In genomic region chr3:195612075-195612800, GRCh38 we compare ENCODE assay signal across 14 cellular contexts. TPM values are rescaled to one million over a fixed set of nuclear protein-coding genes. Genes with fewer than 3 reads are reported as not detected.
DNase-seq lines count a peak whose midpoint lies in the region; ATAC-seq and TF ChIP-seq lines count a peak whose summit lies in the region.
"Had no signal": no experiment of that assay in that cellular context is flagged by ENCODE, and none has a peak within 500 bp of the region (broad histone marks: within the 10 kb centered on the region; RNA-seq: fewer than 3 reads in every experiment).

No MANE protein-coding gene starts in this region.

- TF ChIP-seq CTCF in WTC11 (IDR thresholded peaks at IDR 0.05) (no peak), tibial artery (IDR thresholded peaks at IDR 0.05) (no peak)

- intact Hi-C loops in activated naive CD4-positive, alpha-beta T cell treated with anti-CD3 and anti-CD28 coated beads for 36 hours (cut with micrococcal nuclease), result no loop called here
- intact Hi-C loops in tibial artery (cut with DNase I; ENCODE audit: low total_unique reads), result no loop called here

- POLR2A ChIA-PET in WTC11 (lab: Charles Lee), result no interaction called here

- H3K9me3 Mint-ChIP-seq in activated naive CD4-positive, alpha-beta T cell treated with anti-CD3 and anti-CD28 coated beads for 36 hours, result peaks cover 20% of the 10 kb centered on the region
- peaks cover 34% of the 10 kb centered on the region for H3K9me3 Mint-ChIP-seq in activated naive CD4-positive, alpha-beta T cell treated with anti-CD3 and anti-CD28 coated beads, Interleukin-2, amount 10 ng/mL, durations not matched to agents 7 days and 5 days
- H3K9me3 Mint-ChIP-seq in WTC11, result peaks cover 57% of the 10 kb centered on the region
- peaks cover 0 to 4% of the 10 kb centered on the region in 2 donors for H3K9me3 Mint-ChIP-seq in effector memory CD8-positive, alpha-beta T cell

- H3K27ac Mint-ChIP-seq in activated naive CD4-positive, alpha-beta T cell treated with anti-CD3 and anti-CD28 coated beads for 36 hours, result peak overlapping the region; percentile 54
- H3K27ac Mint-ChIP-seq in activated naive CD4-positive, alpha-beta T cell treated with anti-CD3 and anti-CD28 coated beads, Interleukin-2, amount 10 ng/mL, durations not matched to agents 7 days and 5 days, result no peak overlapping the region
- H3K27ac Mint-ChIP-seq in WTC11, result no peak overlapping the region
- H3K27ac Mint-ChIP-seq in effector memory CD8-positive, alpha-beta T cell, result peak overlapping the region in 1 of 2 donors; percentile 70
- H3K27ac Mint-ChIP-seq: stimulated activated naive CD8-positive, alpha-beta T cell treated with anti-CD3 and anti-CD28 coated beads, Interleukin-15, Interleukin-2, amounts not matched to agents 100 ng/mL and 50 ng/mL, for 24 hours had no signal

- no peaks in the 10 kb centered on the region for H3K27me3 Mint-ChIP-seq in activated naive CD4-positive, alpha-beta T cell treated with anti-CD3 and anti-CD28 coated beads for 36 hours (ENCODE audit: low read depth)
- H3K27me3 Mint-ChIP-seq in activated naive CD4-positive, alpha-beta T cell treated with anti-CD3 and anti-CD28 coated beads, Interleukin-2, amount 10 ng/mL, durations not matched to agents 7 days and 5 days, result peaks cover 5% of the 10 kb centered on the region
- H3K27me3 Mint-ChIP-seq in WTC11 (ENCODE audit: low read depth), result peaks cover 10% of the 10 kb centered on the region
- no peaks in the 10 kb centered on the region for H3K27me3 Mint-ChIP-seq in effector memory CD8-positive, alpha-beta T cell
- H3K27me3 Mint-ChIP-seq: stimulated activated naive CD8-positive, alpha-beta T cell treated with anti-CD3 and anti-CD28 coated beads, Interleukin-15, Interleukin-2, amounts not matched to agents 100 ng/mL and 50 ng/mL, for 24 hours had no signal

- DNase-seq in activated naive CD4-positive, alpha-beta T cell treated with anti-CD3 and anti-CD28 coated beads for 36 hours, result no peak
- no peak for DNase-seq in activated naive CD4-positive, alpha-beta T cell treated with anti-CD3 and anti-CD28 coated beads, Interleukin-2, amount 10 ng/mL, durations not matched to agents 7 days and 5 days
- no peak for DNase-seq in WTC11 (ENCODE audit: low spot score)
- peak; percentile 43 for DNase-seq in left lobe of liver (ENCODE audit: low spot score)
- DNase-seq in tibial artery, result peak; percentile 51 to 64
- no peak for DNase-seq in C1 segment of cervical spinal cord (lab: John Stamatoyannopoulos, UW)
- no peak for DNase-seq in effector memory CD8-positive, alpha-beta T cell
- DNase-seq: HCEC 1CT, NCI-H187, NCI-H526 treated with DMSO at 0.1 percent for 48 hours, RPMI8226 had no signal

- ATAC-seq in WTC11, result 0 out of 2 replicates have a peak, but pooled peaks have one; percentile 46
- no peak for ATAC-seq in left lobe of liver
- no peak for ATAC-seq in HG02678 (IDR thresholded peaks at IDR 0.05; ENCODE audit: unreplicated experiment)
- ATAC-seq in effector memory CD8-positive, alpha-beta T cell (replicated peaks), result no peak

- H3K4me3 Mint-ChIP-seq in activated naive CD4-positive, alpha-beta T cell treated with anti-CD3 and anti-CD28 coated beads for 36 hours, result no peak overlapping the region
- no peak overlapping the region for H3K4me3 Mint-ChIP-seq in activated naive CD4-positive, alpha-beta T cell treated with anti-CD3 and anti-CD28 coated beads, Interleukin-2, amount 10 ng/mL, durations not matched to agents 7 days and 5 days
- no peak overlapping the region for H3K4me3 Mint-ChIP-seq in WTC11
- no peak overlapping the region for H3K4me3 Mint-ChIP-seq in effector memory CD8-positive, alpha-beta T cell
- H3K4me3 Mint-ChIP-seq: stimulated activated naive CD8-positive, alpha-beta T cell treated with anti-CD3 and anti-CD28 coated beads, Interleukin-15, Interleukin-2, amounts not matched to agents 100 ng/mL and 50 ng/mL, for 24 hours had no signal

- no peaks in the 10 kb centered on the region for H3K27me3 ChIP-seq in tibial artery

- H3K9me3 ChIP-seq in tibial artery, result no peaks in the 10 kb centered on the region

- H3K36me3 ChIP-seq in tibial artery, result no peaks in the 10 kb centered on the region

- no peak overlapping the region for H3K27ac ChIP-seq in tibial artery

- H3K36me3 Mint-ChIP-seq in activated naive CD4-positive, alpha-beta T cell treated with anti-CD3 and anti-CD28 coated beads for 36 hours (ENCODE audit: low read depth), result peaks cover under 1% of the 10 kb centered on the region
- peaks cover 16% of the 10 kb centered on the region for H3K36me3 Mint-ChIP-seq in activated naive CD4-positive, alpha-beta T cell treated with anti-CD3 and anti-CD28 coated beads, Interleukin-2, amount 10 ng/mL, durations not matched to agents 7 days and 5 days
- peaks cover 27% of the 10 kb centered on the region for H3K36me3 Mint-ChIP-seq in WTC11
- no peaks in the 10 kb centered on the region for H3K36me3 Mint-ChIP-seq in effector memory CD8-positive, alpha-beta T cell (ENCODE audit: insufficient read depth)

- H3K4me1 Mint-ChIP-seq in activated naive CD4-positive, alpha-beta T cell treated with anti-CD3 and anti-CD28 coated beads for 36 hours (ENCODE audit: low read depth), result peaks cover 39% of the 10 kb centered on the region
- H3K4me1 Mint-ChIP-seq in activated naive CD4-positive, alpha-beta T cell treated with anti-CD3 and anti-CD28 coated beads, Interleukin-2, amount 10 ng/mL, durations not matched to agents 7 days and 5 days, result peaks cover 36% of the 10 kb centered on the region
- no peaks in the 10 kb centered on the region; the same call in none of the 2 replicates for H3K4me1 Mint-ChIP-seq in WTC11
- peaks cover 22 to 23% of the 10 kb centered on the region in 2 donors for H3K4me1 Mint-ChIP-seq in effector memory CD8-positive, alpha-beta T cell (ENCODE audit: low read depth in 2 of 2)

- CTCF ChIA-PET in activated naive CD4-positive, alpha-beta T cell treated with anti-CD3 and anti-CD28 coated beads for 36 hours (lab: Charles Lee), result interaction anchor here (3.1 kb wide), 1 partner anchor 238 kb away, joined by 11 read pairs; no protein-coding TSS in a partner anchor
- CTCF ChIA-PET in activated naive CD4-positive, alpha-beta T cell treated with anti-CD3 and anti-CD28 coated beads, Interleukin-2, amount 10 ng/mL, durations not matched to agents 7 days and 5 days (lab: Charles Lee), result interaction anchor here (2.0 kb wide), 1 partner anchor 341 kb away, joined by 6 read pairs; the partner anchor contains the start of gene XXYLT1
- CTCF ChIA-PET in WTC11 (lab: Charles Lee), result no interaction called here

- no peaks in the 10 kb centered on the region for H3K4me1 ChIP-seq in tibial artery

- no peak overlapping the region for H3K4me3 ChIP-seq in tibial artery
- H3K4me3 ChIP-seq: smooth muscle cell had no signal

TF ChIP-seq in WTC11, 78 proteins besides CTCF, POLR2A, EP300 and RAD21 (continues in another document):
- TF ChIP-seq, protein P1, sequence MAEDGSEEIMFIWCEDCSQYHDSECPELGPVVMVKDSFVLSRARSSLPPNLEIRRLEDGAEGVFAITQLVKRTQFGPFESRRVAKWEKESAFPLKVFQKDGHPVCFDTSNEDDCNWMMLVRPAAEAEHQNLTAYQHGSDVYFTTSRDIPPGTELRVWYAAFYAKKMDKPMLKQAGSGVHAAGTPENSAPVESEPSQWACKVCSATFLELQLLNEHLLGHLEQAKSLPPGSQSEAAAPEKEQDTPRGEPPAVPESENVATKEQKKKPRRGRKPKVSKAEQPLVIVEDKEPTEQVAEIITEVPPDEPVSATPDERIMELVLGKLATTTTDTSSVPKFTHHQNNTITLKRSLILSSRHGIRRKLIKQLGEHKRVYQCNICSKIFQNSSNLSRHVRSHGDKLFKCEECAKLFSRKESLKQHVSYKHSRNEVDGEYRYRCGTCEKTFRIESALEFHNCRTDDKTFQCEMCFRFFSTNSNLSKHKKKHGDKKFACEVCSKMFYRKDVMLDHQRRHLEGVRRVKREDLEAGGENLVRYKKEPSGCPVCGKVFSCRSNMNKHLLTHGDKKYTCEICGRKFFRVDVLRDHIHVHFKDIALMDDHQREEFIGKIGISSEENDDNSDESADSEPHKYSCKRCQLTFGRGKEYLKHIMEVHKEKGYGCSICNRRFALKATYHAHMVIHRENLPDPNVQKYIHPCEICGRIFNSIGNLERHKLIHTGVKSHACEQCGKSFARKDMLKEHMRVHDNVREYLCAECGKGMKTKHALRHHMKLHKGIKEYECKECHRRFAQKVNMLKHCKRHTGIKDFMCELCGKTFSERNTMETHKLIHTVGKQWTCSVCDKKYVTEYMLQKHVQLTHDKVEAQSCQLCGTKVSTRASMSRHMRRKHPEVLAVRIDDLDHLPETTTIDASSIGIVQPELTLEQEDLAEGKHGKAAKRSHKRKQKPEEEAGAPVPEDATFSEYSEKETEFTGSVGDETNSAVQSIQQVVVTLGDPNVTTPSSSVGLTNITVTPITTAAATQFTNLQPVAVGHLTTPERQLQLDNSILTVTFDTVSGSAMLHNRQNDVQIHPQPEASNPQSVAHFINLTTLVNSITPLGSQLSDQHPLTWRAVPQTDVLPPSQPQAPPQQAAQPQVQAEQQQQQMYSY (CRISPR knock-in tag; IDR thresholded peaks at IDR 0.05), result no peak
- TF ChIP-seq SMAD4 (CRISPR knock-in tag; IDR thresholded peaks at IDR 0.05) (no peak), MYBL2 (CRISPR knock-in tag; IDR thresholded peaks at IDR 0.05) (no peak)
- TF ChIP-seq, protein P2, sequence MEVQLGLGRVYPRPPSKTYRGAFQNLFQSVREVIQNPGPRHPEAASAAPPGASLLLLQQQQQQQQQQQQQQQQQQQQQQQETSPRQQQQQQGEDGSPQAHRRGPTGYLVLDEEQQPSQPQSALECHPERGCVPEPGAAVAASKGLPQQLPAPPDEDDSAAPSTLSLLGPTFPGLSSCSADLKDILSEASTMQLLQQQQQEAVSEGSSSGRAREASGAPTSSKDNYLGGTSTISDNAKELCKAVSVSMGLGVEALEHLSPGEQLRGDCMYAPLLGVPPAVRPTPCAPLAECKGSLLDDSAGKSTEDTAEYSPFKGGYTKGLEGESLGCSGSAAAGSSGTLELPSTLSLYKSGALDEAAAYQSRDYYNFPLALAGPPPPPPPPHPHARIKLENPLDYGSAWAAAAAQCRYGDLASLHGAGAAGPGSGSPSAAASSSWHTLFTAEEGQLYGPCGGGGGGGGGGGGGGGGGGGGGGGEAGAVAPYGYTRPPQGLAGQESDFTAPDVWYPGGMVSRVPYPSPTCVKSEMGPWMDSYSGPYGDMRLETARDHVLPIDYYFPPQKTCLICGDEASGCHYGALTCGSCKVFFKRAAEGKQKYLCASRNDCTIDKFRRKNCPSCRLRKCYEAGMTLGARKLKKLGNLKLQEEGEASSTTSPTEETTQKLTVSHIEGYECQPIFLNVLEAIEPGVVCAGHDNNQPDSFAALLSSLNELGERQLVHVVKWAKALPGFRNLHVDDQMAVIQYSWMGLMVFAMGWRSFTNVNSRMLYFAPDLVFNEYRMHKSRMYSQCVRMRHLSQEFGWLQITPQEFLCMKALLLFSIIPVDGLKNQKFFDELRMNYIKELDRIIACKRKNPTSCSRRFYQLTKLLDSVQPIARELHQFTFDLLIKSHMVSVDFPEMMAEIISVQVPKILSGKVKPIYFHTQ (CRISPR knock-in tag; IDR thresholded peaks at IDR 0.05), result no peak

RNA-seq across cellular contexts. Expression of gene APOD, which starts 28.5 kb away (rescaled TPM):
- total RNA-seq in activated naive CD4-positive, alpha-beta T cell treated with anti-CD3 and anti-CD28 coated beads for 36 hours, result under 1 TPM in 1 of 2 experiments, not detected in 1; 0.44 TPM
- total RNA-seq in WTC11 (2021) (0.18 TPM in 1 of 3 replicates, not detected in the others), left lobe of liver (0.25 TPM)

Comparison
In these comparisons a context has a peak if more than half of its experiments do, and no peak if none do; other contexts are left out.
1. DNase-seq: peak in left lobe of liver (single experiment) and tibial artery (2 of 2); none in activated naive CD4-positive, alpha-beta T cell treated with anti-CD3 and anti-CD28 coated beads for 36 hours (single experiment), activated naive CD4-positive, alpha-beta T cell treated with anti-CD3 and anti-CD28 coated beads, Interleukin-2, amount 10 ng/mL, durations not matched to agents 7 days and 5 days (single experiment), WTC11 (single experiment), C1 segment of cervical spinal cord (0 of 14) and effector memory CD8-positive, alpha-beta T cell (0 of 3).